1 cellular context compared by ENCODE assay signal in the genomic region with DNA sequence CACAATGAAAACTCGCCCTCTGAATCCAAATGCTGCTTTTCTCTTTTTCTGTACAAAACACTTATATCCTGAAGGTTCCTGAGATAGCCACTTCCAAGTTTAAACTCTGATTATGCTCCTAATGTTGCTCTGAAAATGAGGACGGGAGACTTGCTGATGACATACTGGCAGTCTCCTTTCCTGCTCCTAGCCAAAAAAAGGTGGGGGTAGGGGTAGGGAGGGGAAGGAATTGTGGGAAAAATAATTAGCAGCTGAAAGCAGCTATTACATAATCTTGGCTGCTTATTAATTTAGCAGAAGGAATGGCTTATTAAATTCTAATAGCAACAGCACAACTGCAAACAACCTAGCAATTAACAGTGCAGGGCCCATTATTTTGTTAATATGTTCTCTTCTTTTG.
TF ChIP-seq lines count a peak whose summit lies in the region.

No MANE protein-coding gene starts in this region.

TF ChIP-seq in SK-N-SH, 30 proteins besides CTCF, POLR2A, EP300 and RAD21 (continued from another document):
- TF ChIP-seq, protein P1, sequence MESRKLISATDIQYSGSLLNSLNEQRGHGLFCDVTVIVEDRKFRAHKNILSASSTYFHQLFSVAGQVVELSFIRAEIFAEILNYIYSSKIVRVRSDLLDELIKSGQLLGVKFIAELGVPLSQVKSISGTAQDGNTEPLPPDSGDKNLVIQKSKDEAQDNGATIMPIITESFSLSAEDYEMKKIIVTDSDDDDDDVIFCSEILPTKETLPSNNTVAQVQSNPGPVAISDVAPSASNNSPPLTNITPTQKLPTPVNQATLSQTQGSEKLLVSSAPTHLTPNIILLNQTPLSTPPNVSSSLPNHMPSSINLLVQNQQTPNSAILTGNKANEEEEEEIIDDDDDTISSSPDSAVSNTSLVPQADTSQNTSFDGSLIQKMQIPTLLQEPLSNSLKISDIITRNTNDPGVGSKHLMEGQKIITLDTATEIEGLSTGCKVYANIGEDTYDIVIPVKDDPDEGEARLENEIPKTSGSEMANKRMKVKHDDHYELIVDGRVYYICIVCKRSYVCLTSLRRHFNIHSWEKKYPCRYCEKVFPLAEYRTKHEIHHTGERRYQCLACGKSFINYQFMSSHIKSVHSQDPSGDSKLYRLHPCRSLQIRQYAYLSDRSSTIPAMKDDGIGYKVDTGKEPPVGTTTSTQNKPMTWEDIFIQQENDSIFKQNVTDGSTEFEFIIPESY (IDR thresholded peaks at IDR 0.05; ENCODE audit: borderline replicate concordance, low read depth), result no peak
- TF ChIP-seq NFIC (IDR thresholded peaks at IDR 0.05; ENCODE audit: borderline replicate concordance) (no peak), YY1 (IDR thresholded peaks at IDR 0.05; ENCODE audit: low read depth) (no peak), FOSL2 (IDR thresholded peaks at IDR 0.05; ENCODE audit: borderline replicate concordance, low read depth) (no peak), JUND (IDR thresholded peaks at IDR 0.05) (no peak)
TF ChIP-seq in SK-N-SH: peak in this region for 0.
